ENCODE assay signal across 15 cellular contexts in the genomic region with DNA sequence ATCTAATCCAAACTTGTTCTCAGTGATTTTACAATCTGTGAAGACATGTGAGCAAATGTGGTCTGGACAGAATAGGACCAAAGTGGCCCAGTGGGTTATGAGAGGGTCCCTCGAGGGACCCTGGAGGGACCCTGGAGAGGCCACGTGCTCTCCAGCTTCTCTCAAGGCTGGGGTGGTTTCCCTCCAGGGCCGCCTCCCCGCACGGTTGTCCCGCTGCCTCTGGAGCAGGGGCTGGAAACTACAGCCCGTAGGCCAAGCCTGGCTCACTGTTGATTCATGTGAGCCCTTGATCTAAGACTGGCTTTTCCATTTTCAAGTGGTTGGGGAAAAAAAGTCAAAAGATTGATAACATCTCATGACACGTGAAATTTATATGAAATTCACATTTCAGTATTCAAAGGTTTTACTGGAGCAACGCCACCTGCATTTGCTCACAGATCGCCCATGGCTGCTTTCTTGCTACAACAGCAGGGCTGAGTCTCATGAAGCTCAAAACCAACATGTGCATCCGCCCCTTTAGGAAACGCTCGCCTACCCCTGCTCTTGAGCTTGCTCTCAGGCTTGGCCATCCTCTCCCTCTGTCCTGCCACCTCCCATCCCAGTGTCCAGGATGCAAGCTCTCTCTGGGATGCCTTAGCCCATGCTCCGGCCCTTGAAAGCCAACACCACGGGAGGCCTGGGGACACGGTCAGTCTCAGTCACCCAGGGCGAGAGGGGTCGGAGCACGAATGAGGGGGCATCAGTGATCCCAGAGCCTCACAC. TPM values are rescaled to one million over a fixed set of nuclear protein-coding genes. Genes with fewer than 3 reads are reported as not detected.
"Had no signal": no experiment of that assay in that cellular context is flagged by ENCODE, and none has a peak within 500 bp of the region (broad histone marks: within the 10 kb centered on the region; RNA-seq: fewer than 3 reads in every experiment).

No MANE protein-coding gene starts in this region.

- H3K36me3 Mint-ChIP-seq: activated naive CD4-positive, alpha-beta T cell treated with anti-CD3 and anti-CD28 coated beads, Interleukin-2, amount 50 U/mL, for 24 hours had no signal

- H3K36me3 ChIP-seq: sigmoid colon, upper lobe of left lung had no signal

- DNase-seq: activated CD4-positive, alpha-beta T cell treated with anti-CD3 and anti-CD28 coated beads, Interleukin-2, amount 10 ng/mL, durations not matched to agents 7 days and 5 days; amygdala; foreskin melanocyte; stimulated activated CD4-positive, alpha-beta T cell treated with anti-CD3 and anti-CD28 coated beads, Interleukin-12 subunit alpha, Interleukin-12 subunit beta, amount 100 ng/mL, for 4 hours; T-cell; upper lobe of left lung had no signal

- H3K4me3 Mint-ChIP-seq: activated CD4-positive, alpha-beta T cell treated with anti-CD3 and anti-CD28 coated beads, Interleukin-2, amount 10 ng/mL, durations not matched to agents 7 days and 5 days; activated naive CD4-positive, alpha-beta T cell treated with anti-CD3 and anti-CD28 coated beads, Interleukin-2, amount 50 U/mL, for 24 hours; nephron; stimulated activated naive CD8-positive, alpha-beta T cell treated with anti-CD3 and anti-CD28 coated beads, Interleukin-15, Interleukin-2, amounts not matched to agents 100 ng/mL and 50 ng/mL, for 24 hours; T-cell had no signal

- H3K27ac Mint-ChIP-seq: activated CD4-positive, alpha-beta T cell treated with anti-CD3 and anti-CD28 coated beads, Interleukin-2, amount 10 ng/mL, durations not matched to agents 7 days and 5 days; nephron; T-cell had no signal

- H3K4me3 ChIP-seq: lung, psoas muscle, sigmoid colon, upper lobe of left lung had no signal

- ATAC-seq: psoas muscle, T-cell had no signal

- H3K9me3 ChIP-seq: psoas muscle, sigmoid colon, upper lobe of left lung had no signal

- H3K27me3 Mint-ChIP-seq: activated CD4-positive, alpha-beta T cell treated with anti-CD3 and anti-CD28 coated beads, Interleukin-2, amount 10 ng/mL, durations not matched to agents 7 days and 5 days; activated naive CD4-positive, alpha-beta T cell treated with anti-CD3 and anti-CD28 coated beads, Interleukin-2, amount 50 U/mL, for 24 hours; stimulated activated naive CD8-positive, alpha-beta T cell treated with anti-CD3 and anti-CD28 coated beads, Interleukin-15, Interleukin-2, amounts not matched to agents 100 ng/mL and 50 ng/mL, for 24 hours; T-cell had no signal

- H3K27ac ChIP-seq: psoas muscle, sigmoid colon, upper lobe of left lung had no signal

- H3K9me3 Mint-ChIP-seq: activated CD4-positive, alpha-beta T cell treated with anti-CD3 and anti-CD28 coated beads, Interleukin-2, amount 10 ng/mL, durations not matched to agents 7 days and 5 days; activated naive CD4-positive, alpha-beta T cell treated with anti-CD3 and anti-CD28 coated beads, Interleukin-2, amount 50 U/mL, for 24 hours; nephron had no signal

- H3K27me3 ChIP-seq: sigmoid colon, upper lobe of left lung had no signal

RNA-seq across cellular contexts. Expression of gene LRTM2, which starts 12.1 kb away (rescaled TPM):
- total RNA-seq: activated CD4-positive, alpha-beta T cell treated with anti-CD3 and anti-CD28 coated beads, Interleukin-2, amount 10 ng/mL, durations not matched to agents 7 days and 5 days; kidney epithelial cell; lung; mucosa of gallbladder; omental fat pad; psoas muscle; T-cell; upper lobe of left lung had no signal
- polyA plus RNA-seq: psoas muscle had no signal
